Comparison of ENCODE assay signal across 1 cellular context in genomic region chr1:235601087-235601486, GRCh38.
TF ChIP-seq lines count a peak whose summit lies in the region.

No MANE protein-coding gene starts in this region.

TF ChIP-seq in WTC11, 78 proteins besides CTCF, POLR2A, EP300 and RAD21 (continued from another document):
- TF ChIP-seq, protein P1, sequence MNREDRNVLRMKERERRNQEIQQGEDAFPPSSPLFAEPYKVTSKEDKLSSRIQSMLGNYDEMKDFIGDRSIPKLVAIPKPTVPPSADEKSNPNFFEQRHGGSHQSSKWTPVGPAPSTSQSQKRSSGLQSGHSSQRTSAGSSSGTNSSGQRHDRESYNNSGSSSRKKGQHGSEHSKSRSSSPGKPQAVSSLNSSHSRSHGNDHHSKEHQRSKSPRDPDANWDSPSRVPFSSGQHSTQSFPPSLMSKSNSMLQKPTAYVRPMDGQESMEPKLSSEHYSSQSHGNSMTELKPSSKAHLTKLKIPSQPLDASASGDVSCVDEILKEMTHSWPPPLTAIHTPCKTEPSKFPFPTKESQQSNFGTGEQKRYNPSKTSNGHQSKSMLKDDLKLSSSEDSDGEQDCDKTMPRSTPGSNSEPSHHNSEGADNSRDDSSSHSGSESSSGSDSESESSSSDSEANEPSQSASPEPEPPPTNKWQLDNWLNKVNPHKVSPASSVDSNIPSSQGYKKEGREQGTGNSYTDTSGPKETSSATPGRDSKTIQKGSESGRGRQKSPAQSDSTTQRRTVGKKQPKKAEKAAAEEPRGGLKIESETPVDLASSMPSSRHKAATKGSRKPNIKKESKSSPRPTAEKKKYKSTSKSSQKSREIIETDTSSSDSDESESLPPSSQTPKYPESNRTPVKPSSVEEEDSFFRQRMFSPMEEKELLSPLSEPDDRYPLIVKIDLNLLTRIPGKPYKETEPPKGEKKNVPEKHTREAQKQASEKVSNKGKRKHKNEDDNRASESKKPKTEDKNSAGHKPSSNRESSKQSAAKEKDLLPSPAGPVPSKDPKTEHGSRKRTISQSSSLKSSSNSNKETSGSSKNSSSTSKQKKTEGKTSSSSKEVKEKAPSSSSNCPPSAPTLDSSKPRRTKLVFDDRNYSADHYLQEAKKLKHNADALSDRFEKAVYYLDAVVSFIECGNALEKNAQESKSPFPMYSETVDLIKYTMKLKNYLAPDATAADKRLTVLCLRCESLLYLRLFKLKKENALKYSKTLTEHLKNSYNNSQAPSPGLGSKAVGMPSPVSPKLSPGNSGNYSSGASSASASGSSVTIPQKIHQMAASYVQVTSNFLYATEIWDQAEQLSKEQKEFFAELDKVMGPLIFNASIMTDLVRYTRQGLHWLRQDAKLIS (CRISPR knock-in tag; IDR thresholded peaks at IDR 0.05; ENCODE audit: borderline replicate concordance), result no peak
- TF ChIP-seq OVOL2 (CRISPR knock-in tag; IDR thresholded peaks at IDR 0.05; ENCODE audit: borderline replicate concordance) (no peak), NR2C2 (CRISPR knock-in tag; IDR thresholded peaks at IDR 0.05) (no peak), E2F1 (CRISPR knock-in tag; IDR thresholded peaks at IDR 0.05) (no peak), JUN (CRISPR knock-in tag; IDR thresholded peaks at IDR 0.05) (no peak), RORB (CRISPR knock-in tag; IDR thresholded peaks at IDR 0.05) (no peak), ZNF219 (CRISPR knock-in tag; IDR thresholded peaks at IDR 0.05; ENCODE audit: borderline replicate concordance) (no peak), ZNF121 (CRISPR knock-in tag; IDR thresholded peaks at IDR 0.05) (no peak)
- TF ChIP-seq, protein P2, sequence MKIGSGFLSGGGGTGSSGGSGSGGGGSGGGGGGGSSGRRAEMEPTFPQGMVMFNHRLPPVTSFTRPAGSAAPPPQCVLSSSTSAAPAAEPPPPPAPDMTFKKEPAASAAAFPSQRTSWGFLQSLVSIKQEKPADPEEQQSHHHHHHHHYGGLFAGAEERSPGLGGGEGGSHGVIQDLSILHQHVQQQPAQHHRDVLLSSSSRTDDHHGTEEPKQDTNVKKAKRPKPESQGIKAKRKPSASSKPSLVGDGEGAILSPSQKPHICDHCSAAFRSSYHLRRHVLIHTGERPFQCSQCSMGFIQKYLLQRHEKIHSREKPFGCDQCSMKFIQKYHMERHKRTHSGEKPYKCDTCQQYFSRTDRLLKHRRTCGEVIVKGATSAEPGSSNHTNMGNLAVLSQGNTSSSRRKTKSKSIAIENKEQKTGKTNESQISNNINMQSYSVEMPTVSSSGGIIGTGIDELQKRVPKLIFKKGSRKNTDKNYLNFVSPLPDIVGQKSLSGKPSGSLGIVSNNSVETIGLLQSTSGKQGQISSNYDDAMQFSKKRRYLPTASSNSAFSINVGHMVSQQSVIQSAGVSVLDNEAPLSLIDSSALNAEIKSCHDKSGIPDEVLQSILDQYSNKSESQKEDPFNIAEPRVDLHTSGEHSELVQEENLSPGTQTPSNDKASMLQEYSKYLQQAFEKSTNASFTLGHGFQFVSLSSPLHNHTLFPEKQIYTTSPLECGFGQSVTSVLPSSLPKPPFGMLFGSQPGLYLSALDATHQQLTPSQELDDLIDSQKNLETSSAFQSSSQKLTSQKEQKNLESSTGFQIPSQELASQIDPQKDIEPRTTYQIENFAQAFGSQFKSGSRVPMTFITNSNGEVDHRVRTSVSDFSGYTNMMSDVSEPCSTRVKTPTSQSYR (CRISPR knock-in tag; IDR thresholded peaks at IDR 0.05), result no peak
- TF ChIP-seq, protein P3, sequence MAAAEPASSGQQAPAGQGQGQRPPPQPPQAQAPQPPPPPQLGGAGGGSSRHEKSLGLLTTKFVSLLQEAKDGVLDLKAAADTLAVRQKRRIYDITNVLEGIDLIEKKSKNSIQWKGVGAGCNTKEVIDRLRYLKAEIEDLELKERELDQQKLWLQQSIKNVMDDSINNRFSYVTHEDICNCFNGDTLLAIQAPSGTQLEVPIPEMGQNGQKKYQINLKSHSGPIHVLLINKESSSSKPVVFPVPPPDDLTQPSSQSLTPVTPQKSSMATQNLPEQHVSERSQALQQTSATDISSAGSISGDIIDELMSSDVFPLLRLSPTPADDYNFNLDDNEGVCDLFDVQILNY (CRISPR knock-in tag; IDR thresholded peaks at IDR 0.05), result no peak
- TF ChIP-seq, protein P4, sequence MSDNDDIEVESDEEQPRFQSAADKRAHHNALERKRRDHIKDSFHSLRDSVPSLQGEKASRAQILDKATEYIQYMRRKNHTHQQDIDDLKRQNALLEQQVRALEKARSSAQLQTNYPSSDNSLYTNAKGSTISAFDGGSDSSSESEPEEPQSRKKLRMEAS (CRISPR knock-in tag; IDR thresholded peaks at IDR 0.05), result no peak
